ENCODE assay signal across 10 cellular contexts in the genomic region with DNA sequence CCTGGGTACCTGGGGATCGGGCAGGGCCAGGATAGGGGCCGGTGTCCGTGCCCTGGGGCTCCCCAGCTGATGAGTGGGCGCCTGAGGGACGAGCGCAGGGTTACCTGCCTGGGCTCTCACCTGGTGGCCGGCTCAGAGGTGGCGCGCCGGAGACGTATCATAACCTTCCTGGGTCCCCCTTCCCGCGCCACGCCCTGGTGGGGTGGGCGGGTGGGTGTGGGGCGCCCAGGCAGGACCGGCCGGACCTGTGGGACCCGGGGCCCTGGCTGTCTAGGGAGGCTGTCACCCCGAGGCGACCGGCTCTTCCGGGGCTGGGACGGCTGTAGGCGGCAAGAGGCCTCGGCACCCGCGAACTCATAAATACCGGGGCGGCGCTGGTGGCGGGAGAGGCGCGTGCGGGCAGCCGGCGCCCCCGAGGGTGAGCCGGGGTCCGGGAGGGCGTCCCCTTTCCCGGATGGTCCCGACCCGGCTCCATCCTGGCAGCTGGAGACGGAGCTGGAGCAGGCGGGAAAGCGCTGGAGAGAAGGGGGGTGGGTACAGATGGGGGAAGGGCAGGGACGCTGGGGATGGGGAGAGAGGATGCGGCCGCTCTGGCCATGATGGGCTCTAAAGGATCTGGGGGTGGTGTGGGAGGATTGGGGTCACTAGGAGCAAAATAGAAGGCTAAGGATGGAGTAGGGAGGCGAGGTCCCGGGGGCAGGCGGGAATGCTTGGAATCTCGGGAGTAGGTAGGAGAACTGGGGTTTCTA. TPM values are rescaled to one million over a fixed set of nuclear protein-coding genes. Genes with fewer than 3 reads are reported as not detected.
DNase-seq lines count a peak whose midpoint lies in the region; ATAC-seq and TF ChIP-seq lines count a peak whose summit lies in the region.
"Had no signal": no experiment of that assay in that cellular context is flagged by ENCODE, and none has a peak within 500 bp of the region (broad histone marks: within the 10 kb centered on the region; RNA-seq: fewer than 3 reads in every experiment).

ACP7 (plus strand) TSS at position 386 of the 749 bp plus-strand sequence. CDS start 902 bp downstream, outside the sequence.

- H3K27me3 Mint-ChIP-seq in T-helper 2 cell treated with Interferon-gamma antibody and Interleukin-4, amounts not matched to agents 5 μg/mL and 100 μg/mL, for 36 hours (ENCODE audit: low read depth) = peaks cover 50% of the 10 kb centered on the region
- peaks cover 28 to 58% (median 43%) of the 10 kb centered on the region in 5 donors for H3K27me3 Mint-ChIP-seq in naive thymus-derived CD4-positive, alpha-beta T cell

- POLR2A ChIA-PET in naive thymus-derived CD4-positive, alpha-beta T cell (lab: Charles Lee) = no interaction called here

- no peak within 1 kb of the TSS for H3K27ac ChIP-seq in naive thymus-derived CD4-positive, alpha-beta T cell (ENCODE audit: low read depth, low read length)
- no peak within 1 kb of the TSS for H3K27ac ChIP-seq in gastroesophageal sphincter
- H3K27ac ChIP-seq: colonic mucosa had no signal

- WGBS in gastroesophageal sphincter (ENCODE audit: low coverage in 1 of 2), 2 donors = 7 to 20% methylated on average over 1 to 8 of the region's 54 CpGs

- peaks cover 12 to 13% of the 10 kb centered on the region in 2 donors for H3K27me3 ChIP-seq in naive thymus-derived CD4-positive, alpha-beta T cell (ENCODE audit: control insufficient read depth in 2 of 2, insufficient read depth in 2 of 2, low read length in 2 of 2)
- H3K27me3 ChIP-seq in gastroesophageal sphincter = peaks cover 98% of the 10 kb centered on the region

- ATAC-seq in naive thymus-derived CD4-positive, alpha-beta T cell = peak; percentile 52
- no peak for ATAC-seq in gastroesophageal sphincter

- H3K4me3 ChIP-seq in AG10803 (ENCODE audit: low read length) = peak within 1 kb of the TSS; percentile 37
- H3K4me3 ChIP-seq in naive thymus-derived CD4-positive, alpha-beta T cell (ENCODE audit: low read length) = peak within 1 kb of the TSS; percentile 40
- peak within 1 kb of the TSS in 1 of 2 donors; percentile 22 for H3K4me3 ChIP-seq in gastroesophageal sphincter
- H3K4me3 ChIP-seq: colonic mucosa had no signal

- H3K9me3 ChIP-seq in naive thymus-derived CD4-positive, alpha-beta T cell (ENCODE audit: control insufficient read depth in 2 of 3, low read length in 3 of 3) = no peaks in the 10 kb centered on the region
- H3K9me3 ChIP-seq in gastroesophageal sphincter = no peaks in the 10 kb centered on the region
- H3K9me3 ChIP-seq: colonic mucosa had no signal

- peaks cover 8 to 11% of the 10 kb centered on the region in 2 donors for H3K4me1 ChIP-seq in naive thymus-derived CD4-positive, alpha-beta T cell (ENCODE audit: control insufficient read depth in 2 of 2, insufficient read depth in 2 of 2, low read length in 2 of 2)
- H3K4me1 ChIP-seq in gastroesophageal sphincter = peaks cover 0 to 13% (median 0%) of the 10 kb centered on the region in 3 donors
- H3K4me1 ChIP-seq: colonic mucosa had no signal

- no peak within 1 kb of the TSS for H3K27ac Mint-ChIP-seq in T-helper 2 cell treated with Interferon-gamma antibody and Interleukin-4, amounts not matched to agents 5 μg/mL and 100 μg/mL, for 36 hours
- peak within 1 kb of the TSS in 3 of 9 donors; percentile 32 to 53 (median 45) for H3K27ac Mint-ChIP-seq in naive thymus-derived CD4-positive, alpha-beta T cell

- no peaks in the 10 kb centered on the region for H3K36me3 Mint-ChIP-seq in T-helper 2 cell treated with Interferon-gamma antibody and Interleukin-4, amounts not matched to agents 5 μg/mL and 100 μg/mL, for 36 hours (ENCODE audit: low read depth)
- no peaks in the 10 kb centered on the region for H3K36me3 Mint-ChIP-seq in naive thymus-derived CD4-positive, alpha-beta T cell

- TF ChIP-seq EP300 in gastroesophageal sphincter (IDR thresholded peaks at IDR 0.05) = no peak

- H3K4me1 Mint-ChIP-seq in T-helper 2 cell treated with Interferon-gamma antibody and Interleukin-4, amounts not matched to agents 5 μg/mL and 100 μg/mL, for 36 hours (ENCODE audit: low read depth) = peaks cover 3% of the 10 kb centered on the region
- peaks cover 6 to 20% (median 16%) of the 10 kb centered on the region in 7 donors for H3K4me1 Mint-ChIP-seq in naive thymus-derived CD4-positive, alpha-beta T cell

- H3K4me3 Mint-ChIP-seq in T-helper 2 cell treated with Interferon-gamma antibody and Interleukin-4, amounts not matched to agents 5 μg/mL and 100 μg/mL, for 36 hours = peak within 1 kb of the TSS; percentile 40
- H3K4me3 Mint-ChIP-seq in naive thymus-derived CD4-positive, alpha-beta T cell = peak within 1 kb of the TSS; percentile 25 to 86 (median 76)

- intact Hi-C loops in naive thymus-derived CD4-positive, alpha-beta T cell (cut with micrococcal nuclease) = loop anchor here in 1 of 2 donors (1.0 kb wide), 1 partner anchor 11 kb away; no protein-coding TSS in a partner anchor

- TF ChIP-seq POLR2A in gastroesophageal sphincter (IDR thresholded peaks at IDR 0.05) = no peak

- no peaks in the 10 kb centered on the region for H3K36me3 ChIP-seq in naive thymus-derived CD4-positive, alpha-beta T cell (ENCODE audit: control insufficient read depth in 2 of 3, insufficient read depth in 3 of 3, low read length in 3 of 3)
- no peaks in the 10 kb centered on the region for H3K36me3 ChIP-seq in gastroesophageal sphincter
- H3K36me3 ChIP-seq: colonic mucosa had no signal

- CTCF ChIA-PET in naive thymus-derived CD4-positive, alpha-beta T cell (lab: Charles Lee) = interaction anchor here (0.6 kb wide), 1 partner anchor 119 kb away, joined by 3 read pairs; no protein-coding TSS in a partner anchor

- DNase-seq in AG10803 (ENCODE audit: low read depth) (no peak), OCI-M2 (lab: John Stamatoyannopoulos, UW; ENCODE audit: unreplicated experiment) (no peak), DMS79 treated with DMSO at 0.1 percent for 48 hours (lab: John Stamatoyannopoulos, UW) (no peak), pons (ENCODE audit: low spot score) (no peak)
- no peak for DNase-seq in T-helper 2 cell treated with Interferon-gamma antibody and Interleukin-4, amounts not matched to agents 5 μg/mL and 100 μg/mL, for 36 hours (ENCODE audit: low spot score)
- peak; percentile 12 for DNase-seq in central memory CD4-positive, alpha-beta T cell
- DNase-seq in naive thymus-derived CD4-positive, alpha-beta T cell = no peak
- DNase-seq: colonic mucosa, DMS153 had no signal

- TF ChIP-seq CTCF in AG10803 (conservative IDR thresholded peaks at IDR 0.05; ENCODE audit: low read length) = no peak
- no peak for TF ChIP-seq CTCF in gastroesophageal sphincter (IDR thresholded peaks at IDR 0.05)

- no peaks in the 10 kb centered on the region for H3K9me3 Mint-ChIP-seq in T-helper 2 cell treated with Interferon-gamma antibody and Interleukin-4, amounts not matched to agents 5 μg/mL and 100 μg/mL, for 36 hours
- peaks cover 0 to 2% (median 0%) of the 10 kb centered on the region in 11 donors for H3K9me3 Mint-ChIP-seq in naive thymus-derived CD4-positive, alpha-beta T cell

RNA-seq across cellular contexts. Expression of gene ACP7, which starts in this region (rescaled TPM):
- not detected for total RNA-seq in naive thymus-derived CD4-positive, alpha-beta T cell
- not detected for polyA plus RNA-seq in naive thymus-derived CD4-positive, alpha-beta T cell
- under 1 TPM in 1 of 4 donors, not detected in 3; 0.08 TPM for total RNA-seq in gastroesophageal sphincter
- total RNA-seq: colonic mucosa had no signal

Comparison
In these comparisons a context has a peak if more than half of its experiments do, and no peak if none do; other contexts are left out.
1. Peak in ATAC-seq and H3K4me3 ChIP-seq in naive thymus-derived CD4-positive, alpha-beta T cell; RNA of the gene not detected or under 1 TPM.